ENCODE assay signal across 26 cellular contexts in genomic region chr14:103725001-103725682, GRCh38. TPM values are rescaled to one million over a fixed set of nuclear protein-coding genes. Genes with fewer than 3 reads are reported as not detected.
A peak's percentile ranks its signal among the peaks of the same experiment; 100 is the strongest.
DNase-seq lines count a peak whose midpoint lies in the region; ATAC-seq and TF ChIP-seq lines count a peak whose summit lies in the region.
"Had no signal": no experiment of that assay in that cellular context is flagged by ENCODE, and none has a peak within 500 bp of the region (broad histone marks: within the 10 kb centered on the region; RNA-seq: fewer than 3 reads in every experiment).

No MANE protein-coding gene starts in this region.

- TF ChIP-seq EP300 in gastroesophageal sphincter (IDR thresholded peaks at IDR 0.05) (no peak), stomach (IDR thresholded peaks at IDR 0.05) (no peak)

- intact Hi-C loops in stomach (cut with DNase I; ENCODE audit: low total_unique reads) = no loop called here
- intact Hi-C loops in breast epithelium (cut with DNase I; ENCODE audit: low total_unique reads) = no loop called here

- 80% methylated on average over 1 of the region's 29 CpGs; no CpG with 5 or more reads in 1 of the 2 donors for WGBS in gastroesophageal sphincter (ENCODE audit: low coverage in 1 of 2), 2 donors
- 93 to 95% (median 94%) methylated on average over 18 to 29 of the region's 29 CpGs for WGBS in stomach, 5 donors

- DNase-seq in H7 (peak; percentile 59), stomach (no peak), breast epithelium (ENCODE audit: low spot score in 2 of 2) (no peak)
- DNase-seq in activated CD4-positive, alpha-beta T cell treated with anti-CD3 and anti-CD28 coated beads, Interleukin-2, amount 50 U/mL, for 1 hour = no peak
- DNase-seq in activated CD4-positive, alpha-beta T cell treated with anti-CD3 and anti-CD28 coated beads, Interleukin-2, amount 50 U/mL, for 48 hours = no peak
- DNase-seq: activated CD4-positive, CD25-positive, alpha-beta regulatory T cell treated with anti-CD3 and anti-CD28 coated beads, Interleukin-2, amount 50 U/mL, for 72 hours; activated CD8-positive, alpha-beta T cell treated with anti-CD3 and anti-CD28 coated beads, Interleukin-2, amount 10 ng/mL, durations not matched to agents 7 days and 5 days; activated naive CD4-positive, alpha-beta T cell treated with anti-CD3 and anti-CD28 coated beads, Interleukin-2, amount 50 U/mL, for 16 hours; amniotic stem cell; colonic mucosa; effector memory CD4-positive, alpha-beta T cell; glutamatergic neuron; islet precursor cell; MM.1S; naive B cell; NCI-H2029 treated with DMSO at 0.1 percent for 48 hours; NCI-H524 treated with DMSO at 0.1 percent for 48 hours; NK-92 treated with Interleukin-12 subunit alpha and Interleukin-12 subunit beta, amount 100 ng/mL, for 24 hours; SHP77; stimulated activated naive B cell treated with anti-CD40 and anti-IgM and Interleukin-4, amounts not matched to agents 10 μg/mL and 1 μg/mL and 100 μg/mL, for 72 hours; T-helper 2 cell had no signal

- H3K9me3 ChIP-seq in gastroesophageal sphincter = no peaks in the 10 kb centered on the region
- no peaks in the 10 kb centered on the region for H3K9me3 ChIP-seq in stomach
- H3K9me3 ChIP-seq in breast epithelium = no peaks in the 10 kb centered on the region
- H3K9me3 ChIP-seq: colonic mucosa, HAP-1, neutrophil had no signal

- TF ChIP-seq POLR2A in gastroesophageal sphincter (IDR thresholded peaks at IDR 0.05) (no peak), stomach (IDR thresholded peaks at IDR 0.05) (no peak), breast epithelium (IDR thresholded peaks at IDR 0.05) (no peak)

- TF ChIP-seq CTCF in gastroesophageal sphincter (IDR thresholded peaks at IDR 0.05) (no peak), stomach (IDR thresholded peaks at IDR 0.05) (no peak), breast epithelium (IDR thresholded peaks at IDR 0.05) (no peak)

- H3K4me3 ChIP-seq in H7 (ENCODE audit: insufficient read depth, low read depth, low read length) (no peak overlapping the region), gastroesophageal sphincter (no peak overlapping the region), stomach (no peak overlapping the region), breast epithelium (no peak overlapping the region)
- H3K4me3 ChIP-seq: colonic mucosa, HAP-1 had no signal

- H3K4me1 ChIP-seq in gastroesophageal sphincter = peaks cover 9 to 100% (median 37%) of the 10 kb centered on the region in 3 donors
- peaks cover 46 to 96% (median 77%) of the 10 kb centered on the region in 4 donors for H3K4me1 ChIP-seq in stomach
- H3K4me1 ChIP-seq in breast epithelium = peaks cover 0 to 32% of the 10 kb centered on the region in 2 donors
- H3K4me1 ChIP-seq: HAP-1 had no signal

- peaks cover 9% of the 10 kb centered on the region for H3K36me3 ChIP-seq in H7 (replicated peaks; ENCODE audit: control insufficient read depth, insufficient read depth, low read length)
- peaks cover 0 to 53% of the 10 kb centered on the region in 2 donors for H3K36me3 ChIP-seq in gastroesophageal sphincter
- H3K36me3 ChIP-seq in stomach = peaks cover 12 to 53% (median 37%) of the 10 kb centered on the region in 4 donors
- H3K36me3 ChIP-seq in breast epithelium = no peaks in the 10 kb centered on the region
- H3K36me3 ChIP-seq: colonic mucosa had no signal

- no peak for ATAC-seq in gastroesophageal sphincter
- no peak for ATAC-seq in HG03045 (IDR thresholded peaks at IDR 0.05; ENCODE audit: unreplicated experiment)
- ATAC-seq: activated CD8-positive, alpha-beta T cell treated with anti-CD3 and anti-CD28 coated beads, Interleukin-2, amount 10 ng/mL, durations not matched to agents 7 days and 5 days; stimulated activated naive B cell treated with anti-CD40 and anti-IgM and Interleukin-4, amounts not matched to agents 10 μg/mL and 1 μg/mL and 100 μg/mL, for 72 hours had no signal

- no peaks in the 10 kb centered on the region for H3K27me3 ChIP-seq in H7 (ENCODE audit: control insufficient read depth, insufficient read depth, low read length)
- no peaks in the 10 kb centered on the region for H3K27me3 ChIP-seq in gastroesophageal sphincter
- H3K27me3 ChIP-seq in stomach = no peaks in the 10 kb centered on the region
- H3K27me3 ChIP-seq in breast epithelium = no peaks in the 10 kb centered on the region
- H3K27me3 ChIP-seq: colonic mucosa, neutrophil had no signal

- H3K27ac ChIP-seq in angular gyrus (ENCODE audit: low read depth, low read length) (peak overlapping the region; percentile 96), gastroesophageal sphincter (peak overlapping the region in 3 of 4 donors; percentile 85 to 98 (median 90)), stomach (peak overlapping the region in 3 of 5 donors; percentile 60 to 83 (median 79)), breast epithelium (no peak overlapping the region)
- H3K27ac ChIP-seq: colonic mucosa, neutrophil had no signal

RNA-seq across cellular contexts. Expression of gene ZFYVE21, which starts 9.5 kb away (rescaled TPM):
- total RNA-seq in H7 (2014; rRNA removed; shearing (Covaris generic)) = 52.8 and 60.9 TPM in 2 replicates
- total RNA-seq in gastroesophageal sphincter (100 to 1,000 TPM; 128 to 268 (median 205) TPM), stomach (100 to 1,000 TPM in 2 of 5 donors, 10 to 100 TPM in 3; 28.0 to 150 (median 64.8) TPM), breast epithelium (100 to 1,000 TPM in 1 of 3 donors, 10 to 100 TPM in 2; 57.4 to 140 (median 96.0) TPM)
- polyA plus RNA-seq in stomach = 10 to 100 TPM; 51.9 to 95.5 (median 81.0) TPM

RNA-seq across cellular contexts. Expression of gene XRCC3, which starts 9.9 kb away (rescaled TPM):
- total RNA-seq in H7 (2014; rRNA removed; shearing (Covaris generic)) = 69.5 and 75.1 TPM in 2 replicates
- total RNA-seq in gastroesophageal sphincter (1 to 10 TPM; 1.2 to 7.8 (median 3.6) TPM), stomach (10 to 100 TPM in 2 of 5 donors, 1 to 10 TPM in 3; 2.6 to 70.1 (median 7.0) TPM), breast epithelium (10 to 100 TPM in 1 of 3 donors, 1 to 10 TPM in 2; 5.9 to 10.2 (median 5.9) TPM)
- polyA plus RNA-seq in stomach = 1 to 10 TPM; 3.5 to 6.2 (median 3.8) TPM

Comparison
In these comparisons a context has a peak if more than half of its experiments do, and no peak if none do; other contexts are left out.
1. H3K27ac ChIP-seq: peak in angular gyrus (single experiment), gastroesophageal sphincter (3 of 4) and stomach (3 of 5); none in breast epithelium (0 of 2).